In genomic region chr9:133862585-133863041, GRCh38 we compare ENCODE assay signal across 12 cellular contexts.
DNase-seq lines count a peak whose midpoint lies in the region; ATAC-seq and TF ChIP-seq lines count a peak whose summit lies in the region.
"Had no signal": no experiment of that assay in that cellular context is flagged by ENCODE, and none has a peak within 500 bp of the region (broad histone marks: within the 10 kb centered on the region; RNA-seq: fewer than 3 reads in every experiment).

No MANE protein-coding gene starts in this region.

- peaks cover 14% of the 10 kb centered on the region for H3K9me3 ChIP-seq in endodermal cell (ENCODE audit: control insufficient read depth, low read length)
- no peaks in the 10 kb centered on the region for H3K9me3 ChIP-seq in muscle layer of colon (ENCODE audit: low read length)

- H3K4me3 ChIP-seq in endodermal cell (ENCODE audit: low read length): no peak overlapping the region
- H3K4me3 ChIP-seq in muscle layer of colon (ENCODE audit: low read depth in 1 of 2, low read length in 2 of 2): no peak overlapping the region
- H3K4me3 ChIP-seq: GM12878 had no signal

- 95% methylated on average over 15 to 26 of the region's 26 CpGs for WGBS in endodermal cell (ENCODE audit: insufficient coverage in 1 of 2, insufficient read length in 1 of 2), 2 experiments

- no peak for TF ChIP-seq CTCF in endodermal cell (conservative IDR thresholded peaks at IDR 0.05)

- H3K27me3 ChIP-seq in endodermal cell (ENCODE audit: control insufficient read depth, insufficient read depth, low read length, poor library complexity, severe bottlenecking): no peaks in the 10 kb centered on the region
- no peaks in the 10 kb centered on the region for H3K27me3 ChIP-seq in muscle layer of colon (ENCODE audit: control insufficient read depth in 1 of 2, insufficient read depth in 2 of 2, low read length in 2 of 2)

- H3K27me3 Mint-ChIP-seq in endodermal cell (ENCODE audit: insufficient read depth): no peaks in the 10 kb centered on the region
- H3K27me3 Mint-ChIP-seq in stimulated activated naive B cell treated with anti-CD40 and anti-IgM and Interleukin-4, amounts not matched to agents 10 μg/mL and 1 μg/mL and 100 μg/mL, for 72 hours: no peaks in the 10 kb centered on the region
- H3K27me3 Mint-ChIP-seq: activated CD4-positive, alpha-beta T cell treated with anti-CD3 and anti-CD28 coated beads, Interleukin-2, amount 10 ng/mL, durations not matched to agents 7 days and 5 days had no signal

- H3K36me3 Mint-ChIP-seq in endodermal cell (ENCODE audit: low read depth): peaks cover 29% of the 10 kb centered on the region
- H3K36me3 Mint-ChIP-seq in stimulated activated naive B cell treated with anti-CD40 and anti-IgM and Interleukin-4, amounts not matched to agents 10 μg/mL and 1 μg/mL and 100 μg/mL, for 72 hours: peaks cover 37 to 56% of the 10 kb centered on the region in 2 donors

- H3K4me1 Mint-ChIP-seq in endodermal cell: no peaks in the 10 kb centered on the region
- peaks cover 27 to 49% of the 10 kb centered on the region in 2 donors for H3K4me1 Mint-ChIP-seq in stimulated activated naive B cell treated with anti-CD40 and anti-IgM and Interleukin-4, amounts not matched to agents 10 μg/mL and 1 μg/mL and 100 μg/mL, for 72 hours

- H3K4me3 Mint-ChIP-seq in endodermal cell: no peak overlapping the region
- H3K4me3 Mint-ChIP-seq in stimulated activated naive B cell treated with anti-CD40 and anti-IgM and Interleukin-4, amounts not matched to agents 10 μg/mL and 1 μg/mL and 100 μg/mL, for 72 hours: peak overlapping the region in 1 of 2 donors; percentile 76
- H3K4me3 Mint-ChIP-seq: activated CD4-positive, alpha-beta T cell treated with anti-CD3 and anti-CD28 coated beads, Interleukin-2, amount 10 ng/mL, durations not matched to agents 7 days and 5 days had no signal

- peaks cover 21% of the 10 kb centered on the region for H3K9me3 Mint-ChIP-seq in endodermal cell
- H3K9me3 Mint-ChIP-seq in stimulated activated naive B cell treated with anti-CD40 and anti-IgM and Interleukin-4, amounts not matched to agents 10 μg/mL and 1 μg/mL and 100 μg/mL, for 72 hours: peaks cover 4 to 10% of the 10 kb centered on the region in 2 donors

- H3K27ac ChIP-seq in endodermal cell (ENCODE audit: low read depth, low read length) (peak overlapping the region; percentile 57), muscle layer of colon (ENCODE audit: low read depth, low read length) (peak overlapping the region; percentile 32)

- H3K36me3 ChIP-seq in endodermal cell (ENCODE audit: control insufficient read depth, insufficient read depth, low read length) (no peaks in the 10 kb centered on the region), muscle layer of colon (ENCODE audit: insufficient read depth, low read length) (no peaks in the 10 kb centered on the region)

- H3K4me1 ChIP-seq in endodermal cell (ENCODE audit: control insufficient read depth, insufficient read depth, low read length): no peaks in the 10 kb centered on the region
- peaks cover 14% of the 10 kb centered on the region for H3K4me1 ChIP-seq in muscle layer of colon (ENCODE audit: insufficient read depth, low read length)

- DNase-seq in NOMO-1 treated with dmso at 0.1 percent for 144 hours (lab: John Stamatoyannopoulos, UW; ENCODE audit: unreplicated experiment): peak; percentile 70
- no peak for DNase-seq in endodermal cell
- DNase-seq in stimulated activated naive B cell treated with anti-CD40 and anti-IgM and Interleukin-4, amounts not matched to agents 10 μg/mL and 1 μg/mL and 100 μg/mL, for 72 hours: no peak
- no peak for DNase-seq in T-helper 9 cell
- no peak for DNase-seq in effector CD4-positive, alpha-beta T cell
- DNase-seq in T1000 (lab: John Stamatoyannopoulos, UW): no peak
- DNase-seq: activated CD4-positive, alpha-beta T cell treated with anti-CD3 and anti-CD28 coated beads, Interleukin-2, amount 10 ng/mL, durations not matched to agents 7 days and 5 days; NCI-H2029; stimulated activated CD4-positive, alpha-beta T cell treated with anti-CD3 and anti-CD28 coated beads, Interleukin-1b, Interleukin-23, amount 100 ng/mL, for 48 hours had no signal

- H3K27ac Mint-ChIP-seq in endodermal cell: no peak overlapping the region
- H3K27ac Mint-ChIP-seq in stimulated activated naive B cell treated with anti-CD40 and anti-IgM and Interleukin-4, amounts not matched to agents 10 μg/mL and 1 μg/mL and 100 μg/mL, for 72 hours: peak overlapping the region; percentile 86
- H3K27ac Mint-ChIP-seq: activated CD4-positive, alpha-beta T cell treated with anti-CD3 and anti-CD28 coated beads, Interleukin-2, amount 10 ng/mL, durations not matched to agents 7 days and 5 days had no signal

- peak in 1 of 2 donors; percentile 16 for ATAC-seq in stimulated activated naive B cell treated with anti-CD40 and anti-IgM and Interleukin-4, amounts not matched to agents 10 μg/mL and 1 μg/mL and 100 μg/mL, for 72 hours (replicated peaks)
- no peak for ATAC-seq in HG03342 (IDR thresholded peaks at IDR 0.05; ENCODE audit: unreplicated experiment)
- ATAC-seq: GM12878 had no signal

- H3K9ac ChIP-seq in endodermal cell (ENCODE audit: extremely low read depth, low read length, poor library complexity, severe bottlenecking) (no peak overlapping the region), muscle layer of colon (ENCODE audit: low read length) (no peak overlapping the region)
